21 cellular contexts compared by ENCODE assay signal in the genomic region with DNA sequence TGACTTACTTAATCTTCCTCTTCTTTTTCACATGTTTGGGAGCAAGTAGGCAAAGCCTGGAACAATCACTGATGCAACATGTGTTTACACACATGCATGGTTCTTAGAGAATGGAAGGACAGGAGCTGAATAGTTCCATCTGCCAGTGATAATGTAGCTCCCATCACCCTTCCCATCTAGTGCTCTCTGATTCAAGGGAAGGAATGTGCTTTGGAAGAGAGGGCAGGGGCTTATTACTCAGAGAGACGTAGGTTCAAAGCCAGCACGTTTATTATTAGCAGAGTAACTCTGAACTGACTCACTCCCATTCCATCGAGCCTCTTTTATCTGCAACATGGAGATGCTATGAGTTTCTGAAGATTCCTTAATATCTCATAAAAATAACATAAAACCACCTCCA.
DNase-seq lines count a peak whose midpoint lies in the region; ATAC-seq, FAIRE-seq and TF ChIP-seq lines count a peak whose summit lies in the region.
"Had no signal": no experiment of that assay in that cellular context is flagged by ENCODE, and none has a peak within 500 bp of the region (broad histone marks: within the 10 kb centered on the region; RNA-seq: fewer than 3 reads in every experiment).

No MANE protein-coding gene starts in this region.

- TF ChIP-seq EP300 in A549 (IDR thresholded peaks at IDR 0.05): no peak

- H3K4me1 Mint-ChIP-seq in activated naive CD4-positive, alpha-beta T cell treated with anti-CD3 and anti-CD28 coated beads, Interleukin-2, amount 10 ng/mL, durations not matched to agents 7 days and 5 days: peaks cover 4% of the 10 kb centered on the region
- peaks cover 11 to 16% of the 10 kb centered on the region in 2 donors for H3K4me1 Mint-ChIP-seq in immature natural killer cell

- H3K4me1 ChIP-seq in A549 (peaks cover 10% of the 10 kb centered on the region; the same call in 2 of the 3 replicates), hepatocyte (ENCODE audit: insufficient read depth) (no peaks in the 10 kb centered on the region), BE2C (no peaks in the 10 kb centered on the region)
- H3K4me1 ChIP-seq: foreskin keratinocyte had no signal

- H3K4me3 Mint-ChIP-seq in activated naive CD4-positive, alpha-beta T cell treated with anti-CD3 and anti-CD28 coated beads, Interleukin-2, amount 10 ng/mL, durations not matched to agents 7 days and 5 days: no peak overlapping the region
- no peak overlapping the region for H3K4me3 Mint-ChIP-seq in immature natural killer cell
- H3K4me3 Mint-ChIP-seq: activated CD4-positive, alpha-beta T cell treated with anti-CD3 and anti-CD28 coated beads for 36 hours; activated naive CD8-positive, alpha-beta T cell treated with anti-CD3 and anti-CD28 coated beads, Interleukin-2, amount 10 ng/mL, durations not matched to agents 7 days and 5 days had no signal

- POLR2A ChIA-PET in A549 (lab: Yijun Ruan, JAX): no interaction called here

- TF ChIP-seq POLR2A in A549 (IDR thresholded peaks at IDR 0.05; ENCODE audit: low read length): no peak

- 14% methylated on average over 3 of the region's 3 CpGs for WGBS in A549 (ENCODE audit: missing lambda C conversion rate)
- 63% methylated on average over 3 of the region's 3 CpGs for WGBS in hepatocyte (ENCODE audit: low lambda C conversion rate, missing lambda C conversion rate)

- no peaks in the 10 kb centered on the region for H3K79me2 ChIP-seq in hepatocyte

- 0 out of 3 replicates have a peak overlapping the region, but pooled peaks have one; percentile 25 for H3K4me2 ChIP-seq in A549
- H3K4me2 ChIP-seq in hepatocyte: no peak overlapping the region
- H3K4me2 ChIP-seq: KMS-11 had no signal

- H2AFZ ChIP-seq in hepatocyte: no peak overlapping the region

- no peak overlapping the region for H3K4me3 ChIP-seq in A549
- no peak overlapping the region for H3K4me3 ChIP-seq in hepatocyte
- H3K4me3 ChIP-seq in BE2C (ENCODE audit: low read depth, low read length): no peak overlapping the region

- peaks cover 1% of the 10 kb centered on the region for H3K9me3 Mint-ChIP-seq in activated naive CD4-positive, alpha-beta T cell treated with anti-CD3 and anti-CD28 coated beads, Interleukin-2, amount 10 ng/mL, durations not matched to agents 7 days and 5 days
- no peaks in the 10 kb centered on the region for H3K9me3 Mint-ChIP-seq in immature natural killer cell
- H3K9me3 Mint-ChIP-seq: activated naive CD8-positive, alpha-beta T cell treated with anti-CD3 and anti-CD28 coated beads, Interleukin-2, amount 10 ng/mL, durations not matched to agents 7 days and 5 days had no signal

- no peak for TF ChIP-seq RAD21 in A549 (conservative IDR thresholded peaks at IDR 0.05 in 1 of 2, IDR thresholded peaks at IDR 0.05 in 1 of 2)

- H3K9me3 ChIP-seq in A549 (no peaks in the 10 kb centered on the region), hepatocyte (ENCODE audit: low read depth) (no peaks in the 10 kb centered on the region), BE2C (no peaks in the 10 kb centered on the region)
- H3K9me3 ChIP-seq: neutrophil had no signal

- H3K36me3 ChIP-seq in hepatocyte (replicated peaks; ENCODE audit: insufficient read depth, low read depth) (no peaks in the 10 kb centered on the region), BE2C (no peaks in the 10 kb centered on the region)

- no peak overlapping the region for H3K27ac Mint-ChIP-seq in activated naive CD4-positive, alpha-beta T cell treated with anti-CD3 and anti-CD28 coated beads, Interleukin-2, amount 10 ng/mL, durations not matched to agents 7 days and 5 days
- H3K27ac Mint-ChIP-seq in immature natural killer cell: no peak overlapping the region
- H3K27ac Mint-ChIP-seq: activated CD4-positive, alpha-beta T cell treated with anti-CD3 and anti-CD28 coated beads for 36 hours; activated naive CD8-positive, alpha-beta T cell treated with anti-CD3 and anti-CD28 coated beads, Interleukin-2, amount 10 ng/mL, durations not matched to agents 7 days and 5 days had no signal

- peaks cover 2% of the 10 kb centered on the region for H3K36me3 Mint-ChIP-seq in activated naive CD4-positive, alpha-beta T cell treated with anti-CD3 and anti-CD28 coated beads, Interleukin-2, amount 10 ng/mL, durations not matched to agents 7 days and 5 days
- no peaks in the 10 kb centered on the region for H3K36me3 Mint-ChIP-seq in immature natural killer cell

- TF ChIP-seq CTCF in A549 (IDR thresholded peaks at IDR 0.05) (no peak), hepatocyte (IDR thresholded peaks at IDR 0.05; ENCODE audit: poor library complexity) (no peak), BE2C (IDR thresholded peaks at IDR 0.05; ENCODE audit: low read depth, low read length) (no peak)

- H3K27me3 Mint-ChIP-seq in activated naive CD4-positive, alpha-beta T cell treated with anti-CD3 and anti-CD28 coated beads, Interleukin-2, amount 10 ng/mL, durations not matched to agents 7 days and 5 days: no peaks in the 10 kb centered on the region
- peaks cover 0 to 6% (median 3%) of the 10 kb centered on the region in 3 donors for H3K27me3 Mint-ChIP-seq in immature natural killer cell (ENCODE audit: low read depth in 3 of 3)
- H3K27me3 Mint-ChIP-seq: activated CD4-positive, alpha-beta T cell treated with anti-CD3 and anti-CD28 coated beads for 36 hours; activated naive CD8-positive, alpha-beta T cell treated with anti-CD3 and anti-CD28 coated beads, Interleukin-2, amount 10 ng/mL, durations not matched to agents 7 days and 5 days had no signal

- FAIRE-seq in A549 (lab: Jason Lieb, UNC): no peak
- FAIRE-seq: A204.1, GM12891 had no signal

- ATAC-seq in A549: peak in 1 of 2 experiments; percentile 51; a peak in 2 of 6 replicates
- ATAC-seq: activated CD4-positive, alpha-beta T cell treated with anti-CD3 and anti-CD28 coated beads for 36 hours; foreskin keratinocyte; Panc1 had no signal

- no peak overlapping the region for H3K27ac ChIP-seq in A549
- H3K27ac ChIP-seq in hepatocyte: peak overlapping the region; percentile 9
- H3K27ac ChIP-seq: foreskin keratinocyte, KMS-11, neutrophil had no signal

- no peaks in the 10 kb centered on the region for H3K27me3 ChIP-seq in hepatocyte
- H3K27me3 ChIP-seq in BE2C: no peaks in the 10 kb centered on the region
- H3K27me3 ChIP-seq: foreskin keratinocyte, neutrophil had no signal

- DNase-seq in A549 (ENCODE audit: low read depth in 1 of 2, low spot score in 1 of 2) (peak in 1 of 2 experiments; percentile 8), HCEC 1CT (peak; percentile 94), amniotic stem cell (lab: John Stamatoyannopoulos, UW) (peak; percentile 58), hepatocyte (ENCODE audit: low spot score) (peak; percentile 20), SKM-1 treated with dmso at 0.1 percent for 144 hours (lab: John Stamatoyannopoulos, UW; ENCODE audit: unreplicated experiment) (no peak), BE2C (no peak), immature natural killer cell (no peak)
- no peak for DNase-seq in activated naive CD4-positive, alpha-beta T cell treated with anti-CD3 and anti-CD28 coated beads, Interleukin-2, amount 10 ng/mL, durations not matched to agents 7 days and 5 days
- DNase-seq: activated CD4-positive, alpha-beta T cell treated with anti-CD3 and anti-CD28 coated beads for 36 hours; activated naive CD8-positive, alpha-beta T cell treated with anti-CD3 and anti-CD28 coated beads, Interleukin-2, amount 10 ng/mL, durations not matched to agents 7 days and 5 days; cortex of kidney; DMS79 treated with DMSO at 0.1 percent for 48 hours; mesendoderm; NCI-H1694; NCI-H526 had no signal

- no peaks in the 10 kb centered on the region for H3K9me2 ChIP-seq in hepatocyte (replicated peaks; ENCODE audit: insufficient read depth)

- CTCF ChIA-PET in A549 (lab: Yijun Ruan, JAX): no interaction called here
- CTCF ChIA-PET in activated naive CD4-positive, alpha-beta T cell treated with anti-CD3 and anti-CD28 coated beads, Interleukin-2, amount 10 ng/mL, durations not matched to agents 7 days and 5 days (lab: Charles Lee): no interaction called here

- no peaks in the 10 kb centered on the region for H4K20me1 ChIP-seq in hepatocyte (ENCODE audit: insufficient read depth, poor library complexity, severe bottlenecking)

TF ChIP-seq in A549, 52 proteins besides CTCF, POLR2A, EP300 and RAD21 (continues in another document):
- TF ChIP-seq, protein P1, sequence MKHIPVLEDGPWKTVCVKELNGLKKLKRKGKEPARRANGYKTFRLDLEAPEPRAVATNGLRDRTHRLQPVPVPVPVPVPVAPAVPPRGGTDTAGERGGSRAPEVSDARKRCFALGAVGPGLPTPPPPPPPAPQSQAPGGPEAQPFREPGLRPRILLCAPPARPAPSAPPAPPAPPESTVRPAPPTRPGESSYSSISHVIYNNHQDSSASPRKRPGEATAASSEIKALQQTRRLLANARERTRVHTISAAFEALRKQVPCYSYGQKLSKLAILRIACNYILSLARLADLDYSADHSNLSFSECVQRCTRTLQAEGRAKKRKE (CRISPR knock-in tag; IDR thresholded peaks at IDR 0.05; ENCODE audit: low read depth): no peak
- TF ChIP-seq FOSB (CRISPR knock-in tag; IDR thresholded peaks at IDR 0.05) (no peak), RNF2 (IDR thresholded peaks at IDR 0.05; ENCODE audit: borderline replicate concordance, low read depth) (no peak), EHF (CRISPR knock-in tag; IDR thresholded peaks at IDR 0.05) (no peak), KDM1A (IDR thresholded peaks at IDR 0.05; ENCODE audit: low read depth) (no peak), SREBF2 (IDR thresholded peaks at IDR 0.05) (no peak), EHMT2 (IDR thresholded peaks at IDR 0.05; ENCODE audit: low read depth) (no peak), CHD4 (IDR thresholded peaks at IDR 0.05; ENCODE audit: borderline replicate concordance) (no peak)

Comparison
In these comparisons a context has a peak if more than half of its experiments do, and no peak if none do; other contexts are left out.
1. DNase-seq: peak in HCEC 1CT (single experiment), amniotic stem cell (single experiment) and hepatocyte (single experiment); none in SKM-1 treated with dmso at 0.1 percent for 144 hours (single experiment), activated naive CD4-positive, alpha-beta T cell treated with anti-CD3 and anti-CD28 coated beads, Interleukin-2, amount 10 ng/mL, durations not matched to agents 7 days and 5 days (single experiment), BE2C (single experiment) and immature natural killer cell (0 of 3).